Comparison of ENCODE assay signal across 37 cellular contexts in genomic region chr19:46141421-46141820, GRCh38. TPM values are rescaled to one million over a fixed set of nuclear protein-coding genes. Genes with fewer than 3 reads are reported as not detected.
"Had no signal": no experiment of that assay in that cellular context is flagged by ENCODE, and none has a peak within 500 bp of the region (broad histone marks: within the 10 kb centered on the region; RNA-seq: fewer than 3 reads in every experiment).

No MANE protein-coding gene starts in this region.

- DNase-seq: activated CD4-positive, alpha-beta memory T cell treated with anti-CD3 and anti-CD28 coated beads, Interleukin-2, amount 10 ng/mL, durations not matched to agents 7 days and 5 days; activated CD4-positive, alpha-beta T cell treated with anti-CD3 and anti-CD28 coated beads for 1 hour; activated CD4-positive, alpha-beta T cell treated with anti-CD3 and anti-CD28 coated beads for 48 hours; activated CD4-positive, CD25-positive, alpha-beta regulatory T cell; activated CD8-positive, alpha-beta memory T cell treated with anti-CD3 and anti-CD28 coated beads for 24 hours; activated CD8-positive, alpha-beta memory T cell treated with anti-CD3 and anti-CD28 coated beads, Interleukin-2, amount 10 ng/mL, durations not matched to agents 7 days and 5 days; activated CD8-positive, alpha-beta memory T cell treated with anti-CD3 and anti-CD28 coated beads, Interleukin-2, amount 50 U/mL, for 48 hours; activated effector memory CD4-positive, alpha-beta T cell treated with Interleukin-2 at 50 U/mL for 16 hours; activated naive CD4-positive, alpha-beta T cell treated with anti-CD3 and anti-CD28 coated beads, Interleukin-2, amount 10 ng/mL, durations not matched to agents 7 days and 5 days; activated T-cell treated with anti-CD3 and anti-CD28 coated beads, Interleukin-2, amount 50 U/mL, for 48 hours; amygdala; caudate nucleus; KBM-7; MG63; NCI-H1048; NCI-H1105 treated with DMSO at 0.1 percent for 48 hours; NCI-H1436; NCI-H1694; NCI-H1930; NCI-H2081 treated with DMSO at 0.1 percent for 48 hours; NCI-H226; NCI-H446 treated with DMSO at 0.1 percent for 48 hours; NCI-H524 treated with DMSO at 0.1 percent for 48 hours; NK-92 treated with Interleukin-12 subunit alpha and Interleukin-12 subunit beta, amount 100 ng/mL, for 24 hours; PC-3; Peyer's patch; RPMI8226; SHP77 treated with DMSO at 0.1 percent for 48 hours; SK-N-SH; T-cell; T-helper 17 cell; T-helper 9 cell had no signal

- H3K4me1 ChIP-seq: ascending aorta, Peyer's patch had no signal

- H3K27me3 ChIP-seq: ascending aorta, Peyer's patch, SJSA1 had no signal

- ATAC-seq: activated CD8-positive, alpha-beta memory T cell treated with anti-CD3 and anti-CD28 coated beads, Interleukin-2, amount 10 ng/mL, durations not matched to agents 7 days and 5 days; PC-3; T-cell; T-helper 17 cell had no signal

- H3K27ac ChIP-seq: ascending aorta, Peyer's patch, SJSA1, VCaP had no signal

- H3K4me1 Mint-ChIP-seq: activated CD4-positive, alpha-beta memory T cell treated with anti-CD3 and anti-CD28 coated beads, Interleukin-2, amount 10 ng/mL, durations not matched to agents 7 days and 5 days; activated CD8-positive, alpha-beta memory T cell treated with anti-CD3 and anti-CD28 coated beads, Interleukin-2, amount 10 ng/mL, durations not matched to agents 7 days and 5 days; activated naive CD4-positive, alpha-beta T cell treated with anti-CD3 and anti-CD28 coated beads, Interleukin-2, amount 10 ng/mL, durations not matched to agents 7 days and 5 days; T-cell; T-helper 17 cell had no signal

- H3K4me2 ChIP-seq: SK-N-SH had no signal

- H3K9me3 ChIP-seq: ascending aorta, MG63, Peyer's patch, SJSA1, SK-N-SH had no signal

- H3K9ac ChIP-seq: SK-N-SH had no signal

- H3K4me3 Mint-ChIP-seq: activated CD4-positive, alpha-beta memory T cell treated with anti-CD3 and anti-CD28 coated beads, Interleukin-2, amount 10 ng/mL, durations not matched to agents 7 days and 5 days; activated CD8-positive, alpha-beta memory T cell treated with anti-CD3 and anti-CD28 coated beads, Interleukin-2, amount 10 ng/mL, durations not matched to agents 7 days and 5 days; activated naive CD4-positive, alpha-beta T cell treated with anti-CD3 and anti-CD28 coated beads, Interleukin-2, amount 10 ng/mL, durations not matched to agents 7 days and 5 days; activated naive CD8-positive, alpha-beta T cell; T-cell; T-helper 17 cell had no signal

- H3K9me3 Mint-ChIP-seq: activated CD4-positive, alpha-beta memory T cell treated with anti-CD3 and anti-CD28 coated beads, Interleukin-2, amount 10 ng/mL, durations not matched to agents 7 days and 5 days; activated naive CD4-positive, alpha-beta T cell treated with anti-CD3 and anti-CD28 coated beads, Interleukin-2, amount 10 ng/mL, durations not matched to agents 7 days and 5 days; T-cell had no signal

- H3K36me3 Mint-ChIP-seq: activated CD8-positive, alpha-beta memory T cell treated with anti-CD3 and anti-CD28 coated beads, Interleukin-2, amount 10 ng/mL, durations not matched to agents 7 days and 5 days; activated naive CD4-positive, alpha-beta T cell treated with anti-CD3 and anti-CD28 coated beads, Interleukin-2, amount 10 ng/mL, durations not matched to agents 7 days and 5 days; activated naive CD8-positive, alpha-beta T cell; T-cell had no signal

- H3K4me3 ChIP-seq: ascending aorta, MG63, Peyer's patch, SJSA1 had no signal

- H3K36me3 ChIP-seq: ascending aorta, MG63, Peyer's patch, SJSA1 had no signal

- H3K27ac Mint-ChIP-seq: activated CD4-positive, alpha-beta memory T cell treated with anti-CD3 and anti-CD28 coated beads, Interleukin-2, amount 10 ng/mL, durations not matched to agents 7 days and 5 days; activated CD8-positive, alpha-beta memory T cell treated with anti-CD3 and anti-CD28 coated beads, Interleukin-2, amount 10 ng/mL, durations not matched to agents 7 days and 5 days; activated naive CD4-positive, alpha-beta T cell treated with anti-CD3 and anti-CD28 coated beads, Interleukin-2, amount 10 ng/mL, durations not matched to agents 7 days and 5 days; activated naive CD8-positive, alpha-beta T cell; T-cell; T-helper 17 cell had no signal

RNA-seq across cellular contexts. Expression of gene IGFL2, which starts 6.6 kb away (rescaled TPM):
- total RNA-seq: activated CD4-positive, alpha-beta memory T cell treated with anti-CD3 and anti-CD28 coated beads, Interleukin-2, amount 10 ng/mL, durations not matched to agents 7 days and 5 days; activated CD8-positive, alpha-beta memory T cell treated with anti-CD3 and anti-CD28 coated beads, Interleukin-2, amount 10 ng/mL, durations not matched to agents 7 days and 5 days; ascending aorta; PC-3; Peyer's patch; SJSA1 had no signal

RNA-seq across cellular contexts. Expression of gene IGFL3, which starts 16.9 kb away (rescaled TPM):
- total RNA-seq: activated CD4-positive, alpha-beta memory T cell treated with anti-CD3 and anti-CD28 coated beads, Interleukin-2, amount 10 ng/mL, durations not matched to agents 7 days and 5 days; activated CD8-positive, alpha-beta memory T cell treated with anti-CD3 and anti-CD28 coated beads, Interleukin-2, amount 10 ng/mL, durations not matched to agents 7 days and 5 days; ascending aorta; PC-3; Peyer's patch; SJSA1; T-cell; T-helper 17 cell had no signal
- polyA plus RNA-seq: adipose tissue, SK-N-SH had no signal
